In the genomic region with DNA sequence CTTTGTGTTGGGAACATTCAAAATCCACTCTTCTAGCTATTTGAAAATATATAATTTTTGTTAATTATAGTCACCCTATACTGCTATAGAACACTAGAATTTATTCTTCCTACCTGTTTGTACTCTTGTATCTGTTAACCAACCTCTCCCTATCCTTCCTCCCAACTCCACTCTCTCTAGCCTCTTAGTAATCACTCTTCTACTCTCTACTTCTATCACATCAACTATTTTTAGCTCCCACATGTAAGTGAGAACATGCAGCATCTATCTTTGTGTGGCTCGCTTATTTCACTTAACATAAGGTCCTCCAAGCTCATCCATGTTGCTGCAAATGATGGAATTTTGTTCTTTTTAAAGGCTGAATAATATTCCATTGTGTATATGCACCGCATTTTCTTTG, we compare ENCODE assay signal across 18 cellular contexts.
DNase-seq lines count a peak whose midpoint lies in the region; ATAC-seq, FAIRE-seq and TF ChIP-seq lines count a peak whose summit lies in the region.
"Had no signal": no experiment of that assay in that cellular context is flagged by ENCODE, and none has a peak within 500 bp of the region (broad histone marks: within the 10 kb centered on the region; RNA-seq: fewer than 3 reads in every experiment).

No MANE protein-coding gene starts in this region.

- ATAC-seq in GM18870 (IDR thresholded peaks at IDR 0.05; ENCODE audit: unreplicated experiment), result no peak
- no peak for ATAC-seq in activated CD4-positive, CD25-positive, alpha-beta regulatory T cell treated with anti-CD3 and anti-CD28 coated beads, Interleukin-2, amount 50 U/mL, for 24 hours
- ATAC-seq: HepG2 had no signal

- 79 to 96% (median 93%) methylated on average over 2 of the region's 2 CpGs for WGBS in small intestine, 3 donors

- no peak overlapping the region for H3K4me3 ChIP-seq in astrocyte (ENCODE audit: insufficient read depth, low read depth, low read length)
- H3K4me3 ChIP-seq in small intestine (ENCODE audit: low read depth in 1 of 2, low read length in 2 of 2), result no peak overlapping the region
- H3K4me3 ChIP-seq: HAP-1 had no signal

- CTCF ChIA-PET in activated CD4-positive, alpha-beta T cell treated with anti-CD3 and anti-CD28 coated beads, Interleukin-2, amount 10 ng/mL, durations not matched to agents 7 days and 5 days (lab: Charles Lee), result interaction anchor here (0.5 kb wide), 1 partner anchor 260 kb away, joined by 3 read pairs; no protein-coding TSS in a partner anchor

- no peak overlapping the region for H3K4me2 ChIP-seq in astrocyte (ENCODE audit: low read length)

- no peaks in the 10 kb centered on the region for H4K20me1 ChIP-seq in astrocyte (ENCODE audit: insufficient read depth, low read length)

- no peak overlapping the region for H3K9ac ChIP-seq in astrocyte (ENCODE audit: low read length)

- FAIRE-seq in astrocyte (lab: Jason Lieb, UNC) (no peak), small intestine (lab: Jason Lieb, UNC) (peak; percentile 96)
- FAIRE-seq: A204.1, H1, HepG2, HTR-8/SVneo had no signal

- no peak for DNase-seq in activated CD4-positive, alpha-beta T cell treated with anti-CD3 and anti-CD28 coated beads, Interleukin-2, amount 10 ng/mL, durations not matched to agents 7 days and 5 days
- no peak for DNase-seq in activated CD4-positive, alpha-beta T cell treated with anti-CD3 and anti-CD28 coated beads, Interleukin-2, amount 50 U/mL, for 48 hours
- DNase-seq in activated T-helper 1 cell treated with anti-CD3 and anti-CD28 coated beads, Interleukin-12 subunit alpha, Interleukin-12 subunit beta, Interleukin-2, Interleukin-4 antibody, amounts not matched to agents 30 ng/mL and 10 ng/mL and 1 ng/mL, durations not matched to agents 14 hours and 24 hours and 36 hours (ENCODE audit: low spot score), result no peak
- DNase-seq in astrocyte (ENCODE audit: low read depth) (no peak), small intestine (no peak)
- DNase-seq: BE2C; Caco-2; CD8-positive, alpha-beta memory T cell; DND-41; GDM1 had no signal

- peaks cover 30% of the 10 kb centered on the region for H3K4me1 Mint-ChIP-seq in activated CD4-positive, alpha-beta T cell treated with anti-CD3 and anti-CD28 coated beads, Interleukin-2, amount 10 ng/mL, durations not matched to agents 7 days and 5 days
- peaks cover 23% of the 10 kb centered on the region for H3K4me1 Mint-ChIP-seq in activated T-helper 1 cell treated with anti-CD3 and anti-CD28 coated beads, Interleukin-12 subunit alpha, Interleukin-12 subunit beta, Interleukin-2, Interleukin-4 antibody, amounts not matched to agents 30 ng/mL and 10 ng/mL and 1 ng/mL, durations not matched to agents 14 hours and 24 hours and 36 hours (ENCODE audit: low read depth)
- peaks cover 6% of the 10 kb centered on the region for H3K4me1 Mint-ChIP-seq in astrocyte (ENCODE audit: low read depth, unreplicated experiment)

- POLR2A ChIA-PET in activated CD4-positive, alpha-beta T cell treated with anti-CD3 and anti-CD28 coated beads, Interleukin-2, amount 10 ng/mL, durations not matched to agents 7 days and 5 days (lab: Charles Lee), result no interaction called here

- no peak for TF ChIP-seq CTCF in astrocyte (IDR thresholded peaks at IDR 0.05; ENCODE audit: insufficient read depth, low read depth, low read length)

- no peak overlapping the region for H3K4me3 Mint-ChIP-seq in activated CD4-positive, alpha-beta T cell treated with anti-CD3 and anti-CD28 coated beads, Interleukin-2, amount 10 ng/mL, durations not matched to agents 7 days and 5 days
- no peak overlapping the region for H3K4me3 Mint-ChIP-seq in activated T-helper 1 cell treated with anti-CD3 and anti-CD28 coated beads, Interleukin-12 subunit alpha, Interleukin-12 subunit beta, Interleukin-2, Interleukin-4 antibody, amounts not matched to agents 30 ng/mL and 10 ng/mL and 1 ng/mL, durations not matched to agents 14 hours and 24 hours and 36 hours
- peak overlapping the region; percentile 47 for H3K4me3 Mint-ChIP-seq in astrocyte (ENCODE audit: unreplicated experiment)
- H3K4me3 Mint-ChIP-seq: CD14-positive monocyte; CD8-positive, alpha-beta memory T cell had no signal

- peak overlapping the region; percentile 75 for H3K27ac Mint-ChIP-seq in activated CD4-positive, alpha-beta T cell treated with anti-CD3 and anti-CD28 coated beads, Interleukin-2, amount 10 ng/mL, durations not matched to agents 7 days and 5 days
- peak overlapping the region; percentile 81 for H3K27ac Mint-ChIP-seq in activated T-helper 1 cell treated with anti-CD3 and anti-CD28 coated beads, Interleukin-12 subunit alpha, Interleukin-12 subunit beta, Interleukin-2, Interleukin-4 antibody, amounts not matched to agents 30 ng/mL and 10 ng/mL and 1 ng/mL, durations not matched to agents 14 hours and 24 hours and 36 hours
- H3K27ac Mint-ChIP-seq in astrocyte (ENCODE audit: unreplicated experiment), result no peak overlapping the region
- H3K27ac Mint-ChIP-seq: CD14-positive monocyte had no signal

- H3K27me3 Mint-ChIP-seq in activated CD4-positive, alpha-beta T cell treated with anti-CD3 and anti-CD28 coated beads, Interleukin-2, amount 10 ng/mL, durations not matched to agents 7 days and 5 days, result no peaks in the 10 kb centered on the region
- H3K27me3 Mint-ChIP-seq in activated T-helper 1 cell treated with anti-CD3 and anti-CD28 coated beads, Interleukin-12 subunit alpha, Interleukin-12 subunit beta, Interleukin-2, Interleukin-4 antibody, amounts not matched to agents 30 ng/mL and 10 ng/mL and 1 ng/mL, durations not matched to agents 14 hours and 24 hours and 36 hours (ENCODE audit: insufficient read depth), result no peaks in the 10 kb centered on the region
- peaks cover 32% of the 10 kb centered on the region for H3K27me3 Mint-ChIP-seq in astrocyte (ENCODE audit: low read depth, unreplicated experiment)

- no peak overlapping the region for H2AFZ ChIP-seq in astrocyte (ENCODE audit: low read depth, low read length)

- no peaks in the 10 kb centered on the region for H3K36me3 Mint-ChIP-seq in activated CD4-positive, alpha-beta T cell treated with anti-CD3 and anti-CD28 coated beads, Interleukin-2, amount 10 ng/mL, durations not matched to agents 7 days and 5 days (ENCODE audit: low read depth)
- H3K36me3 Mint-ChIP-seq in activated T-helper 1 cell treated with anti-CD3 and anti-CD28 coated beads, Interleukin-12 subunit alpha, Interleukin-12 subunit beta, Interleukin-2, Interleukin-4 antibody, amounts not matched to agents 30 ng/mL and 10 ng/mL and 1 ng/mL, durations not matched to agents 14 hours and 24 hours and 36 hours (ENCODE audit: low read depth), result peaks cover 2% of the 10 kb centered on the region
- H3K36me3 Mint-ChIP-seq in astrocyte (ENCODE audit: low read depth, unreplicated experiment), result no peaks in the 10 kb centered on the region
- H3K36me3 Mint-ChIP-seq: CD14-positive monocyte; CD8-positive, alpha-beta memory T cell had no signal

- H3K4me1 ChIP-seq in astrocyte (ENCODE audit: insufficient read depth, low read length) (no peaks in the 10 kb centered on the region), small intestine (ENCODE audit: control insufficient read depth in 2 of 2, insufficient read depth in 1 of 2, low read depth in 1 of 2, low read length in 1 of 2) (peaks cover 0 to 3% of the 10 kb centered on the region in 2 donors)
- H3K4me1 ChIP-seq: Caco-2, HAP-1 had no signal

- H3K9me3 ChIP-seq in astrocyte (ENCODE audit: insufficient read depth, low read depth, low read length) (no peaks in the 10 kb centered on the region), small intestine (ENCODE audit: control insufficient read depth, low read depth) (no peaks in the 10 kb centered on the region)
- H3K9me3 ChIP-seq: BE2C, Caco-2, HAP-1 had no signal

- H3K36me3 ChIP-seq in astrocyte (ENCODE audit: insufficient read depth, low read length) (no peaks in the 10 kb centered on the region), small intestine (ENCODE audit: control insufficient read depth in 2 of 2, insufficient read depth in 2 of 2, low read length in 2 of 2) (no peaks in the 10 kb centered on the region)
- H3K36me3 ChIP-seq: BE2C, HAP-1 had no signal

- no peak overlapping the region for H3K27ac ChIP-seq in astrocyte (ENCODE audit: low read depth, low read length)
- H3K27ac ChIP-seq in small intestine (ENCODE audit: low read depth in 1 of 2, low read length in 1 of 2), result no peak overlapping the region

- no peaks in the 10 kb centered on the region for H3K9me3 Mint-ChIP-seq in activated CD4-positive, alpha-beta T cell treated with anti-CD3 and anti-CD28 coated beads, Interleukin-2, amount 10 ng/mL, durations not matched to agents 7 days and 5 days
- H3K9me3 Mint-ChIP-seq in activated T-helper 1 cell treated with anti-CD3 and anti-CD28 coated beads, Interleukin-12 subunit alpha, Interleukin-12 subunit beta, Interleukin-2, Interleukin-4 antibody, amounts not matched to agents 30 ng/mL and 10 ng/mL and 1 ng/mL, durations not matched to agents 14 hours and 24 hours and 36 hours, result peaks cover 8% of the 10 kb centered on the region
- no peaks in the 10 kb centered on the region for H3K9me3 Mint-ChIP-seq in astrocyte (ENCODE audit: unreplicated experiment)

- H3K27me3 ChIP-seq in astrocyte (ENCODE audit: insufficient read depth, low read length) (no peaks in the 10 kb centered on the region), small intestine (ENCODE audit: control insufficient read depth in 2 of 2, insufficient read depth in 2 of 2, low read length in 2 of 2) (no peaks in the 10 kb centered on the region)
- H3K27me3 ChIP-seq: BE2C had no signal

- no peaks in the 10 kb centered on the region for H3K79me2 ChIP-seq in astrocyte (ENCODE audit: insufficient read depth, low read length)

- intact Hi-C loops in activated T-helper 1 cell treated with anti-CD3 and anti-CD28 coated beads, Interleukin-12 subunit alpha, Interleukin-12 subunit beta, Interleukin-2, Interleukin-4 antibody, amounts not matched to agents 30 ng/mL and 10 ng/mL and 1 ng/mL, durations not matched to agents 14 hours and 24 hours and 36 hours (cut with micrococcal nuclease), result loop anchor here (1.0 to 10.0 kb wide), 4 partner anchors 8 to 756 kb away; partner anchors contain the start of genes BCOR and MID1IP1
